In genomic region chr5:104048231-104048630, GRCh38 we compare ENCODE assay signal across 18 cellular contexts.
"Had no signal": no experiment of that assay in that cellular context is flagged by ENCODE, and none has a peak within 500 bp of the region (broad histone marks: within the 10 kb centered on the region; RNA-seq: fewer than 3 reads in every experiment).

No MANE protein-coding gene starts in this region.

- ATAC-seq: body of pancreas, natural killer cell, upper lobe of right lung had no signal

- H3K27me3 Mint-ChIP-seq: activated naive CD4-positive, alpha-beta T cell treated with anti-CD3 and anti-CD28 coated beads, Interleukin-2, amount 10 ng/mL, durations not matched to agents 7 days and 5 days; stimulated activated naive CD8-positive, alpha-beta T cell treated with anti-CD3 and anti-CD28 coated beads, Interleukin-15, Interleukin-2, amounts not matched to agents 100 ng/mL and 50 ng/mL, for 24 hours had no signal

- H3K36me3 Mint-ChIP-seq: activated naive CD4-positive, alpha-beta T cell treated with anti-CD3 and anti-CD28 coated beads, Interleukin-2, amount 10 ng/mL, durations not matched to agents 7 days and 5 days; natural killer cell had no signal

- H3K36me3 ChIP-seq: sigmoid colon, upper lobe of right lung, WERI-Rb-1 had no signal

- H3K27ac ChIP-seq: body of pancreas, sigmoid colon, testis, upper lobe of right lung, WERI-Rb-1 had no signal

- H3K4me1 Mint-ChIP-seq: activated naive CD4-positive, alpha-beta T cell treated with anti-CD3 and anti-CD28 coated beads, Interleukin-2, amount 10 ng/mL, durations not matched to agents 7 days and 5 days; natural killer cell had no signal

- H3K27me3 ChIP-seq: body of pancreas, sigmoid colon, testis, upper lobe of right lung had no signal

- H3K4me1 ChIP-seq: body of pancreas, testis, upper lobe of right lung had no signal

- H3K4me3 ChIP-seq: body of pancreas, lung, sigmoid colon, testis, upper lobe of right lung had no signal

- H3K4me3 Mint-ChIP-seq: activated naive CD4-positive, alpha-beta T cell treated with anti-CD3 and anti-CD28 coated beads, Interleukin-2, amount 10 ng/mL, durations not matched to agents 7 days and 5 days; natural killer cell; stimulated activated naive CD8-positive, alpha-beta T cell treated with anti-CD3 and anti-CD28 coated beads, Interleukin-15, Interleukin-2, amounts not matched to agents 100 ng/mL and 50 ng/mL, for 24 hours had no signal

- H3K27ac Mint-ChIP-seq: activated naive CD4-positive, alpha-beta T cell treated with anti-CD3 and anti-CD28 coated beads, Interleukin-2, amount 10 ng/mL, durations not matched to agents 7 days and 5 days; activated T-helper 2 cell treated with anti-CD3 and anti-CD28 coated beads, Interferon-gamma antibody, Interleukin-2, Interleukin-4, amounts not matched to agents 10 μg/mL and 5 μg/mL and 100 μg/mL, durations not matched to agents 14 hours and 24 hours and 36 hours; natural killer cell; stimulated activated naive CD8-positive, alpha-beta T cell treated with anti-CD3 and anti-CD28 coated beads, Interleukin-15, Interleukin-2, amounts not matched to agents 100 ng/mL and 50 ng/mL, for 24 hours had no signal

- H3K9me3 ChIP-seq: body of pancreas, sigmoid colon, testis, upper lobe of right lung had no signal

- DNase-seq: activated CD4-positive, alpha-beta T cell treated with anti-CD3 and anti-CD28 coated beads for 48 hours; activated naive CD4-positive, alpha-beta T cell treated with anti-CD3 and anti-CD28 coated beads, Interleukin-2, amount 10 ng/mL, durations not matched to agents 7 days and 5 days; activated T-cell treated with anti-CD3 and anti-CD28 coated beads for 4 hours; body of pancreas; cerebellar nuclear complex; dermis blood vessel endothelial cell; erythroblast; hypothalamus; natural killer cell; sigmoid colon; stimulated activated CD4-positive, alpha-beta T cell treated with anti-CD3 and anti-CD28 coated beads, Interleukin-2, amount 100 ng/mL, for 48 hours; SW 1271; testis; upper lobe of right lung; WERI-Rb-1 had no signal
